1 cellular context compared by ENCODE assay signal in the genomic region with DNA sequence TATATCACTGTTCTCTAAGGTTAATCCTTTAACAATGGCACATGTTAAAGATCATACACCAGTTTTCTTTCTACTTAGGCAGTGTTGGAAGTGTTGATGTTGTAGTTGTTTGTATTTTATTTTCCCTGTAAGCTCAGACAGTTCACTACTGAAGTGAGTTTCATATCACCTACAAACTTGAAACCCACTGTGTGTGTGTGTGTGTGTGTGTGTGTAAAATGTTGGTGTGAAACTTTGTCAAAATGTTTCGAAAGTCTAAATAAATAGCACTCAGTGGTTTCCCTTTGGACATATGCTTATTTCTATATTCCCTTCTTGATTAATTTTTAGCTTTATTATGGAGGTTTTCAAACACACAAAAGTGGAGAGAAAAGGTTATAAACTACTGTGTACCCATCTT.
TF ChIP-seq lines count a peak whose summit lies in the region.

No MANE protein-coding gene starts in this region.

TF ChIP-seq in GM12878, 131 proteins besides CTCF, POLR2A, EP300 and RAD21 (continued from another document):
- TF ChIP-seq, protein P1, sequence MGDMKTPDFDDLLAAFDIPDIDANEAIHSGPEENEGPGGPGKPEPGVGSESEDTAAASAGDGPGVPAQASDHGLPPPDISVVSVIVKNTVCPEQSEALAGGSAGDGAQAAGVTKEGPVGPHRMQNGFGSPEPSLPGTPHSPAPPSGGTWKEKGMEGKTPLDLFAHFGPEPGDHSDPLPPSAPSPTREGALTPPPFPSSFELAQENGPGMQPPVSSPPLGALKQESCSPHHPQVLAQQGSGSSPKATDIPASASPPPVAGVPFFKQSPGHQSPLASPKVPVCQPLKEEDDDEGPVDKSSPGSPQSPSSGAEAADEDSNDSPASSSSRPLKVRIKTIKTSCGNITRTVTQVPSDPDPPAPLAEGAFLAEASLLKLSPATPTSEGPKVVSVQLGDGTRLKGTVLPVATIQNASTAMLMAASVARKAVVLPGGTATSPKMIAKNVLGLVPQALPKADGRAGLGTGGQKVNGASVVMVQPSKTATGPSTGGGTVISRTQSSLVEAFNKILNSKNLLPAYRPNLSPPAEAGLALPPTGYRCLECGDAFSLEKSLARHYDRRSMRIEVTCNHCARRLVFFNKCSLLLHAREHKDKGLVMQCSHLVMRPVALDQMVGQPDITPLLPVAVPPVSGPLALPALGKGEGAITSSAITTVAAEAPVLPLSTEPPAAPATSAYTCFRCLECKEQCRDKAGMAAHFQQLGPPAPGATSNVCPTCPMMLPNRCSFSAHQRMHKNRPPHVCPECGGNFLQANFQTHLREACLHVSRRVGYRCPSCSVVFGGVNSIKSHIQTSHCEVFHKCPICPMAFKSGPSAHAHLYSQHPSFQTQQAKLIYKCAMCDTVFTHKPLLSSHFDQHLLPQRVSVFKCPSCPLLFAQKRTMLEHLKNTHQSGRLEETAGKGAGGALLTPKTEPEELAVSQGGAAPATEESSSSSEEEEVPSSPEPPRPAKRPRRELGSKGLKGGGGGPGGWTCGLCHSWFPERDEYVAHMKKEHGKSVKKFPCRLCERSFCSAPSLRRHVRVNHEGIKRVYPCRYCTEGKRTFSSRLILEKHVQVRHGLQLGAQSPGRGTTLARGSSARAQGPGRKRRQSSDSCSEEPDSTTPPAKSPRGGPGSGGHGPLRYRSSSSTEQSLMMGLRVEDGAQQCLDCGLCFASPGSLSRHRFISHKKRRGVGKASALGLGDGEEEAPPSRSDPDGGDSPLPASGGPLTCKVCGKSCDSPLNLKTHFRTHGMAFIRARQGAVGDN (IDR thresholded peaks at IDR 0.05): 0 out of 2 replicates have a peak, but pooled peaks have one; percentile 43
- TF ChIP-seq, protein P2, sequence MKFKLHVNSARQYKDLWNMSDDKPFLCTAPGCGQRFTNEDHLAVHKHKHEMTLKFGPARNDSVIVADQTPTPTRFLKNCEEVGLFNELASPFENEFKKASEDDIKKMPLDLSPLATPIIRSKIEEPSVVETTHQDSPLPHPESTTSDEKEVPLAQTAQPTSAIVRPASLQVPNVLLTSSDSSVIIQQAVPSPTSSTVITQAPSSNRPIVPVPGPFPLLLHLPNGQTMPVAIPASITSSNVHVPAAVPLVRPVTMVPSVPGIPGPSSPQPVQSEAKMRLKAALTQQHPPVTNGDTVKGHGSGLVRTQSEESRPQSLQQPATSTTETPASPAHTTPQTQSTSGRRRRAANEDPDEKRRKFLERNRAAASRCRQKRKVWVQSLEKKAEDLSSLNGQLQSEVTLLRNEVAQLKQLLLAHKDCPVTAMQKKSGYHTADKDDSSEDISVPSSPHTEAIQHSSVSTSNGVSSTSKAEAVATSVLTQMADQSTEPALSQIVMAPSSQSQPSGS (IDR thresholded peaks at IDR 0.05; ENCODE audit: low read length): peak; percentile 57; the same call in 1 of the 2 replicates
- TF ChIP-seq, protein P3, sequence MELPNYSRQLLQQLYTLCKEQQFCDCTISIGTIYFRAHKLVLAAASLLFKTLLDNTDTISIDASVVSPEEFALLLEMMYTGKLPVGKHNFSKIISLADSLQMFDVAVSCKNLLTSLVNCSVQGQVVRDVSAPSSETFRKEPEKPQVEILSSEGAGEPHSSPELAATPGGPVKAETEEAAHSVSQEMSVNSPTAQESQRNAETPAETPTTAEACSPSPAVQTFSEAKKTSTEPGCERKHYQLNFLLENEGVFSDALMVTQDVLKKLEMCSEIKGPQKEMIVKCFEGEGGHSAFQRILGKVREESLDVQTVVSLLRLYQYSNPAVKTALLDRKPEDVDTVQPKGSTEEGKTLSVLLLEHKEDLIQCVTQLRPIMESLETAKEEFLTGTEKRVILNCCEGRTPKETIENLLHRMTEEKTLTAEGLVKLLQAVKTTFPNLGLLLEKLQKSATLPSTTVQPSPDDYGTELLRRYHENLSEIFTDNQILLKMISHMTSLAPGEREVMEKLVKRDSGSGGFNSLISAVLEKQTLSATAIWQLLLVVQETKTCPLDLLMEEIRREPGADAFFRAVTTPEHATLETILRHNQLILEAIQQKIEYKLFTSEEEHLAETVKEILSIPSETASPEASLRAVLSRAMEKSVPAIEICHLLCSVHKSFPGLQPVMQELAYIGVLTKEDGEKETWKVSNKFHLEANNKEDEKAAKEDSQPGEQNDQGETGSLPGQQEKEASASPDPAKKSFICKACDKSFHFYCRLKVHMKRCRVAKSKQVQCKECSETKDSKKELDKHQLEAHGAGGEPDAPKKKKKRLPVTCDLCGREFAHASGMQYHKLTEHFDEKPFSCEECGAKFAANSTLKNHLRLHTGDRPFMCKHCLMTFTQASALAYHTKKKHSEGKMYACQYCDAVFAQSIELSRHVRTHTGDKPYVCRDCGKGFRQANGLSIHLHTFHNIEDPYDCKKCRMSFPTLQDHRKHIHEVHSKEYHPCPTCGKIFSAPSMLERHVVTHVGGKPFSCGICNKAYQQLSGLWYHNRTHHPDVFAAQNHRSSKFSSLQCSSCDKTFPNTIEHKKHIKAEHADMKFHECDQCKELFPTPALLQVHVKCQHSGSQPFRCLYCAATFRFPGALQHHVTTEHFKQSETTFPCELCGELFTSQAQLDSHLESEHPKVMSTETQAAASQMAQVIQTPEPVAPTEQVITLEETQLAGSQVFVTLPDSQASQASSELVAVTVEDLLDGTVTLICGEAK (IDR thresholded peaks at IDR 0.05; ENCODE audit: borderline replicate concordance): no peak
- TF ChIP-seq, protein P4, sequence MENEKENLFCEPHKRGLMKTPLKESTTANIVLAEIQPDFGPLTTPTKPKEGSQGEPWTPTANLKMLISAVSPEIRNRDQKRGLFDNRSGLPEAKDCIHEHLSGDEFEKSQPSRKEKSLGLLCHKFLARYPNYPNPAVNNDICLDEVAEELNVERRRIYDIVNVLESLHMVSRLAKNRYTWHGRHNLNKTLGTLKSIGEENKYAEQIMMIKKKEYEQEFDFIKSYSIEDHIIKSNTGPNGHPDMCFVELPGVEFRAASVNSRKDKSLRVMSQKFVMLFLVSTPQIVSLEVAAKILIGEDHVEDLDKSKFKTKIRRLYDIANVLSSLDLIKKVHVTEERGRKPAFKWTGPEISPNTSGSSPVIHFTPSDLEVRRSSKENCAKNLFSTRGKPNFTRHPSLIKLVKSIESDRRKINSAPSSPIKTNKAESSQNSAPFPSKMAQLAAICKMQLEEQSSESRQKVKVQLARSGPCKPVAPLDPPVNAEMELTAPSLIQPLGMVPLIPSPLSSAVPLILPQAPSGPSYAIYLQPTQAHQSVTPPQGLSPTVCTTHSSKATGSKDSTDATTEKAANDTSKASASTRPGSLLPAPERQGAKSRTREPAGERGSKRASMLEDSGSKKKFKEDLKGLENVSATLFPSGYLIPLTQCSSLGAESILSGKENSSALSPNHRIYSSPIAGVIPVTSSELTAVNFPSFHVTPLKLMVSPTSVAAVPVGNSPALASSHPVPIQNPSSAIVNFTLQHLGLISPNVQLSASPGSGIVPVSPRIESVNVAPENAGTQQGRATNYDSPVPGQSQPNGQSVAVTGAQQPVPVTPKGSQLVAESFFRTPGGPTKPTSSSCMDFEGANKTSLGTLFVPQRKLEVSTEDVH (IDR thresholded peaks at IDR 0.05; ENCODE audit: low read depth, partially characterized antibody): no peak
- peak; percentile 60 to 76 for TF ChIP-seq IKZF2 (IDR thresholded peaks at IDR 0.05)
- no peak for TF ChIP-seq CHD1 (IDR thresholded peaks at IDR 0.05; ENCODE audit: low read depth, low read length)
- TF ChIP-seq RFX5 (IDR thresholded peaks at IDR 0.05; ENCODE audit: low read depth, low read length): no peak
- TF ChIP-seq, protein P5, sequence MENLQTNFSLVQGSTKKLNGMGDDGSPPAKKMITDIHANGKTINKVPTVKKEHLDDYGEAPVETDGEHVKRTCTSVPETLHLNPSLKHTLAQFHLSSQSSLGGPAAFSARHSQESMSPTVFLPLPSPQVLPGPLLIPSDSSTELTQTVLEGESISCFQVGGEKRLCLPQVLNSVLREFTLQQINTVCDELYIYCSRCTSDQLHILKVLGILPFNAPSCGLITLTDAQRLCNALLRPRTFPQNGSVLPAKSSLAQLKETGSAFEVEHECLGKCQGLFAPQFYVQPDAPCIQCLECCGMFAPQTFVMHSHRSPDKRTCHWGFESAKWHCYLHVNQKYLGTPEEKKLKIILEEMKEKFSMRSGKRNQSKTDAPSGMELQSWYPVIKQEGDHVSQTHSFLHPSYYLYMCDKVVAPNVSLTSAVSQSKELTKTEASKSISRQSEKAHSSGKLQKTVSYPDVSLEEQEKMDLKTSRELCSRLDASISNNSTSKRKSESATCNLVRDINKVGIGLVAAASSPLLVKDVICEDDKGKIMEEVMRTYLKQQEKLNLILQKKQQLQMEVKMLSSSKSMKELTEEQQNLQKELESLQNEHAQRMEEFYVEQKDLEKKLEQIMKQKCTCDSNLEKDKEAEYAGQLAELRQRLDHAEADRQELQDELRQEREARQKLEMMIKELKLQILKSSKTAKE (IDR thresholded peaks at IDR 0.05; ENCODE audit: low read depth, poor library complexity, severe bottlenecking): peak; percentile 68
- TF ChIP-seq JUND (IDR thresholded peaks at IDR 0.05; ENCODE audit: low read depth, low read length): no peak
- TF ChIP-seq BCL11A (IDR thresholded peaks at IDR 0.05; ENCODE audit: low read depth, low read length): peak; percentile 43; the same call in 1 of the 2 replicates
- peak; percentile 57 for TF ChIP-seq RUNX3 (IDR thresholded peaks at IDR 0.05; ENCODE audit: low read length)
- TF ChIP-seq, protein P6, sequence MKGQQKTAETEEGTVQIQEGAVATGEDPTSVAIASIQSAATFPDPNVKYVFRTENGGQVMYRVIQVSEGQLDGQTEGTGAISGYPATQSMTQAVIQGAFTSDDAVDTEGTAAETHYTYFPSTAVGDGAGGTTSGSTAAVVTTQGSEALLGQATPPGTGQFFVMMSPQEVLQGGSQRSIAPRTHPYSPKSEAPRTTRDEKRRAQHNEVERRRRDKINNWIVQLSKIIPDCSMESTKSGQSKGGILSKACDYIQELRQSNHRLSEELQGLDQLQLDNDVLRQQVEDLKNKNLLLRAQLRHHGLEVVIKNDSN (IDR thresholded peaks at IDR 0.05; ENCODE audit: borderline replicate concordance, extremely low read length, insufficient read depth, low read depth, low read length): no peak
- peak; percentile 53; the same call in 1 of the 2 replicates for TF ChIP-seq ZNF217 (IDR thresholded peaks at IDR 0.05)
- TF ChIP-seq IRF4 (IDR thresholded peaks at IDR 0.05; ENCODE audit: low read depth, low read length): 0 out of 2 replicates have a peak, but pooled peaks have one; percentile 34
- TF ChIP-seq SMAD5 (IDR thresholded peaks at IDR 0.05; ENCODE audit: low read depth): no peak
- no peak for TF ChIP-seq RAD51 (IDR thresholded peaks at IDR 0.05)
- TF ChIP-seq SIX5 (IDR thresholded peaks at IDR 0.05; ENCODE audit: low read depth, low read length, severe bottlenecking): no peak
- TF ChIP-seq, protein P7, sequence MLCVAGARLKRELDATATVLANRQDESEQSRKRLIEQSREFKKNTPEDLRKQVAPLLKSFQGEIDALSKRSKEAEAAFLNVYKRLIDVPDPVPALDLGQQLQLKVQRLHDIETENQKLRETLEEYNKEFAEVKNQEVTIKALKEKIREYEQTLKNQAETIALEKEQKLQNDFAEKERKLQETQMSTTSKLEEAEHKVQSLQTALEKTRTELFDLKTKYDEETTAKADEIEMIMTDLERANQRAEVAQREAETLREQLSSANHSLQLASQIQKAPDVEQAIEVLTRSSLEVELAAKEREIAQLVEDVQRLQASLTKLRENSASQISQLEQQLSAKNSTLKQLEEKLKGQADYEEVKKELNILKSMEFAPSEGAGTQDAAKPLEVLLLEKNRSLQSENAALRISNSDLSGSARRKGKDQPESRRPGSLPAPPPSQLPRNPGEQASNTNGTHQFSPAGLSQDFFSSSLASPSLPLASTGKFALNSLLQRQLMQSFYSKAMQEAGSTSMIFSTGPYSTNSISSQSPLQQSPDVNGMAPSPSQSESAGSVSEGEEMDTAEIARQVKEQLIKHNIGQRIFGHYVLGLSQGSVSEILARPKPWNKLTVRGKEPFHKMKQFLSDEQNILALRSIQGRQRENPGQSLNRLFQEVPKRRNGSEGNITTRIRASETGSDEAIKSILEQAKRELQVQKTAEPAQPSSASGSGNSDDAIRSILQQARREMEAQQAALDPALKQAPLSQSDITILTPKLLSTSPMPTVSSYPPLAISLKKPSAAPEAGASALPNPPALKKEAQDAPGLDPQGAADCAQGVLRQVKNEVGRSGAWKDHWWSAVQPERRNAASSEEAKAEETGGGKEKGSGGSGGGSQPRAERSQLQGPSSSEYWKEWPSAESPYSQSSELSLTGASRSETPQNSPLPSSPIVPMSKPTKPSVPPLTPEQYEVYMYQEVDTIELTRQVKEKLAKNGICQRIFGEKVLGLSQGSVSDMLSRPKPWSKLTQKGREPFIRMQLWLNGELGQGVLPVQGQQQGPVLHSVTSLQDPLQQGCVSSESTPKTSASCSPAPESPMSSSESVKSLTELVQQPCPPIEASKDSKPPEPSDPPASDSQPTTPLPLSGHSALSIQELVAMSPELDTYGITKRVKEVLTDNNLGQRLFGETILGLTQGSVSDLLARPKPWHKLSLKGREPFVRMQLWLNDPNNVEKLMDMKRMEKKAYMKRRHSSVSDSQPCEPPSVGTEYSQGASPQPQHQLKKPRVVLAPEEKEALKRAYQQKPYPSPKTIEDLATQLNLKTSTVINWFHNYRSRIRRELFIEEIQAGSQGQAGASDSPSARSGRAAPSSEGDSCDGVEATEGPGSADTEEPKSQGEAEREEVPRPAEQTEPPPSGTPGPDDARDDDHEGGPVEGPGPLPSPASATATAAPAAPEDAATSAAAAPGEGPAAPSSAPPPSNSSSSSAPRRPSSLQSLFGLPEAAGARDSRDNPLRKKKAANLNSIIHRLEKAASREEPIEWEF (IDR thresholded peaks at IDR 0.05; ENCODE audit: insufficient replicate concordance, low read depth, low read length): no peak
